13 cellular contexts compared by ENCODE assay signal in the genomic region with DNA sequence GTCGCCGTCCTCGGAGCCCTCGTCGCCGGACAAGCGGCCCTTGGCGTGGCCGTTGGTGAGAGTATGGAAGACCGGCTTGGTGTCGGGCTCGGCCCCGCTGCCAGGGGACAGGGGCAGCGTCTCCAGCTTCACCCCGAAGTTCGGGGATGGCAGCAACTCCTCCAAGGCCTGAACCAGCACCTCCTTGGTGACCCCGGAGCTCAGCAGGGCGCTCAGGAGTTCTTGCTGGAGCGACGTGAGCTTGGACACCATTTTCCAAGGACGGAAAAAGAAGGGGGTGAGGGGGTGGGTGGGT. TPM values are rescaled to one million over a fixed set of nuclear protein-coding genes. Genes with fewer than 3 reads are reported as not detected.
DNase-seq lines count a peak whose midpoint lies in the region; ATAC-seq and TF ChIP-seq lines count a peak whose summit lies in the region.
"Had no signal": no experiment of that assay in that cellular context is flagged by ENCODE, and none has a peak within 500 bp of the region (broad histone marks: within the 10 kb centered on the region; RNA-seq: fewer than 3 reads in every experiment).

No MANE protein-coding gene starts in this region.

- H3K36me3 ChIP-seq in kidney epithelial cell (ENCODE audit: control insufficient read depth, insufficient read depth, low read length), result no peaks in the 10 kb centered on the region

- intact Hi-C loops in activated CD4-positive, alpha-beta memory T cell treated with anti-CD3 and anti-CD28 coated beads for 36 hours (cut with micrococcal nuclease), result loop anchor here (5.0 to 10.0 kb wide), 3 partner anchors 42 to 800 kb away; a partner anchor contains a TSS

- H3K4me1 Mint-ChIP-seq in activated CD4-positive, alpha-beta memory T cell treated with anti-CD3 and anti-CD28 coated beads for 36 hours (ENCODE audit: low read depth), result peaks cover 19% of the 10 kb centered on the region
- peaks cover 21% of the 10 kb centered on the region for H3K4me1 Mint-ChIP-seq in activated CD4-positive, alpha-beta memory T cell treated with anti-CD3 and anti-CD28 coated beads, Interleukin-2, amount 10 ng/mL, durations not matched to agents 7 days and 5 days
- peaks cover 17% of the 10 kb centered on the region for H3K4me1 Mint-ChIP-seq in T-helper 17 cell
- H3K4me1 Mint-ChIP-seq in stimulated activated naive CD8-positive, alpha-beta T cell treated with anti-CD3 and anti-CD28 coated beads, Interleukin-15, amount 100 ng/mL, for 72 hours, result peaks cover 56% of the 10 kb centered on the region

- no peaks in the 10 kb centered on the region for H3K9me3 Mint-ChIP-seq in activated CD4-positive, alpha-beta memory T cell treated with anti-CD3 and anti-CD28 coated beads for 36 hours
- no peaks in the 10 kb centered on the region for H3K9me3 Mint-ChIP-seq in activated CD4-positive, alpha-beta memory T cell treated with anti-CD3 and anti-CD28 coated beads, Interleukin-2, amount 10 ng/mL, durations not matched to agents 7 days and 5 days
- H3K9me3 Mint-ChIP-seq in stimulated activated naive CD8-positive, alpha-beta T cell treated with anti-CD3 and anti-CD28 coated beads, Interleukin-15, amount 100 ng/mL, for 72 hours, result no peaks in the 10 kb centered on the region
- H3K9me3 Mint-ChIP-seq: activated CD4-positive, alpha-beta T cell treated with anti-CD3 and anti-CD28 coated beads, Interleukin-2, amount 10 ng/mL, durations not matched to agents 7 days and 5 days had no signal

- POLR2A ChIA-PET in activated CD4-positive, alpha-beta memory T cell treated with anti-CD3 and anti-CD28 coated beads for 36 hours (lab: Charles Lee), result no interaction called here
- POLR2A ChIA-PET in activated CD4-positive, alpha-beta memory T cell treated with anti-CD3 and anti-CD28 coated beads, Interleukin-2, amount 10 ng/mL, durations not matched to agents 7 days and 5 days (lab: Charles Lee), result no interaction called here

- H3K27me3 ChIP-seq in kidney epithelial cell (ENCODE audit: control insufficient read depth, insufficient read depth, low read length), result no peaks in the 10 kb centered on the region

- H3K27ac Mint-ChIP-seq in activated CD4-positive, alpha-beta memory T cell treated with anti-CD3 and anti-CD28 coated beads for 36 hours, result no peak overlapping the region
- no peak overlapping the region for H3K27ac Mint-ChIP-seq in activated CD4-positive, alpha-beta memory T cell treated with anti-CD3 and anti-CD28 coated beads, Interleukin-2, amount 10 ng/mL, durations not matched to agents 7 days and 5 days
- H3K27ac Mint-ChIP-seq in T-helper 17 cell, result no peak overlapping the region
- H3K27ac Mint-ChIP-seq in stimulated activated naive CD8-positive, alpha-beta T cell treated with anti-CD3 and anti-CD28 coated beads, Interleukin-15, amount 100 ng/mL, for 72 hours, result no peak overlapping the region
- H3K27ac Mint-ChIP-seq: activated CD4-positive, alpha-beta T cell treated with anti-CD3 and anti-CD28 coated beads, Interleukin-2, amount 10 ng/mL, durations not matched to agents 7 days and 5 days had no signal

- no peak for TF ChIP-seq CTCF in kidney epithelial cell (IDR thresholded peaks at IDR 0.05; ENCODE audit: insufficient read depth, low read length, poor library complexity, severe bottlenecking)

- H3K36me3 Mint-ChIP-seq in activated CD4-positive, alpha-beta memory T cell treated with anti-CD3 and anti-CD28 coated beads for 36 hours, result no peaks in the 10 kb centered on the region
- H3K36me3 Mint-ChIP-seq in activated CD4-positive, alpha-beta memory T cell treated with anti-CD3 and anti-CD28 coated beads, Interleukin-2, amount 10 ng/mL, durations not matched to agents 7 days and 5 days (ENCODE audit: low read depth), result no peaks in the 10 kb centered on the region
- peaks cover 8% of the 10 kb centered on the region for H3K36me3 Mint-ChIP-seq in T-helper 17 cell (ENCODE audit: low read depth)

- peak overlapping the region; percentile 95 for H3K4me3 ChIP-seq in kidney epithelial cell (ENCODE audit: low read depth, low read length)

- peak overlapping the region; percentile 23 for H3K4me3 Mint-ChIP-seq in activated CD4-positive, alpha-beta memory T cell treated with anti-CD3 and anti-CD28 coated beads for 36 hours
- H3K4me3 Mint-ChIP-seq in activated CD4-positive, alpha-beta memory T cell treated with anti-CD3 and anti-CD28 coated beads, Interleukin-2, amount 10 ng/mL, durations not matched to agents 7 days and 5 days, result no peak overlapping the region
- peak overlapping the region; percentile 72 for H3K4me3 Mint-ChIP-seq in T-helper 17 cell
- H3K4me3 Mint-ChIP-seq in stimulated activated naive CD8-positive, alpha-beta T cell treated with anti-CD3 and anti-CD28 coated beads, Interleukin-15, amount 100 ng/mL, for 72 hours, result peak overlapping the region; percentile 87 to 92
- H3K4me3 Mint-ChIP-seq: activated CD4-positive, alpha-beta T cell treated with anti-CD3 and anti-CD28 coated beads, Interleukin-2, amount 10 ng/mL, durations not matched to agents 7 days and 5 days had no signal

- no peak for DNase-seq in activated CD4-positive, alpha-beta memory T cell treated with anti-CD3 and anti-CD28 coated beads for 36 hours
- DNase-seq in activated CD4-positive, alpha-beta memory T cell treated with anti-CD3 and anti-CD28 coated beads, Interleukin-2, amount 10 ng/mL, durations not matched to agents 7 days and 5 days, result no peak
- DNase-seq in T-helper 17 cell, result no peak
- no peak for DNase-seq in kidney epithelial cell (ENCODE audit: low read depth)
- no peak for DNase-seq in stimulated activated naive CD8-positive, alpha-beta T cell treated with anti-CD3 and anti-CD28 coated beads, Interleukin-15, amount 100 ng/mL, for 72 hours
- no peak for DNase-seq in left lobe of liver (ENCODE audit: low spot score)
- no peak for DNase-seq in stimulated activated CD4-positive, alpha-beta T cell treated with anti-CD3 and anti-CD28 coated beads, Interleukin-1b, Interleukin-23, amount 100 ng/mL, for 48 hours
- DNase-seq: activated CD4-positive, alpha-beta T cell treated with anti-CD3 and anti-CD28 coated beads, Interleukin-2, amount 10 ng/mL, durations not matched to agents 7 days and 5 days; cortex of kidney; left cardiac atrium had no signal

- CTCF ChIA-PET in activated CD4-positive, alpha-beta memory T cell treated with anti-CD3 and anti-CD28 coated beads for 36 hours (lab: Charles Lee), result interaction anchor here (0.6 kb wide), 1 partner anchor 72 kb away, joined by 3 read pairs; no protein-coding TSS in a partner anchor
- CTCF ChIA-PET in activated CD4-positive, alpha-beta memory T cell treated with anti-CD3 and anti-CD28 coated beads, Interleukin-2, amount 10 ng/mL, durations not matched to agents 7 days and 5 days (lab: Charles Lee), result interaction anchor here (1.2 kb wide), 1 partner anchor 27 kb away, joined by 4 read pairs; no protein-coding TSS in a partner anchor

- H3K27me3 Mint-ChIP-seq in activated CD4-positive, alpha-beta memory T cell treated with anti-CD3 and anti-CD28 coated beads for 36 hours, result peaks cover 60% of the 10 kb centered on the region
- H3K27me3 Mint-ChIP-seq in activated CD4-positive, alpha-beta memory T cell treated with anti-CD3 and anti-CD28 coated beads, Interleukin-2, amount 10 ng/mL, durations not matched to agents 7 days and 5 days, result peaks cover 81% of the 10 kb centered on the region
- H3K27me3 Mint-ChIP-seq in T-helper 17 cell, result peaks cover 66% of the 10 kb centered on the region
- H3K27me3 Mint-ChIP-seq in stimulated activated naive CD8-positive, alpha-beta T cell treated with anti-CD3 and anti-CD28 coated beads, Interleukin-15, amount 100 ng/mL, for 72 hours, result peaks cover 97% of the 10 kb centered on the region

- ATAC-seq in T-helper 17 cell, result no peak
- ATAC-seq in stimulated activated naive CD8-positive, alpha-beta T cell treated with anti-CD3 and anti-CD28 coated beads, Interleukin-15, amount 100 ng/mL, for 72 hours, result no peak
- no peak for ATAC-seq in left lobe of liver
- ATAC-seq in HG02678 (IDR thresholded peaks at IDR 0.05; ENCODE audit: unreplicated experiment), result no peak
- ATAC-seq: Panc1 had no signal

- no peaks in the 10 kb centered on the region for H3K9me3 ChIP-seq in T-helper 17 cell (ENCODE audit: control insufficient read depth, low read length, poor library complexity, severe bottlenecking)

RNA-seq across cellular contexts. Expression of a gene that starts 0.3 kb away (rescaled TPM):
- not detected for total RNA-seq in activated CD4-positive, alpha-beta memory T cell treated with anti-CD3 and anti-CD28 coated beads for 36 hours
- not detected for total RNA-seq in activated CD4-positive, alpha-beta memory T cell treated with anti-CD3 and anti-CD28 coated beads, Interleukin-2, amount 10 ng/mL, durations not matched to agents 7 days and 5 days
- total RNA-seq in T-helper 17 cell (not detected), kidney epithelial cell (15.1 and 20.7 TPM in 2 replicates), left lobe of liver (8.4 TPM)
- total RNA-seq: A673, left cardiac atrium had no signal
